In genomic region chr13:95216182-95216581, GRCh38 we compare ENCODE assay signal across 25 cellular contexts.
"Had no signal": no experiment of that assay in that cellular context is flagged by ENCODE, and none has a peak within 500 bp of the region (broad histone marks: within the 10 kb centered on the region; RNA-seq: fewer than 3 reads in every experiment).

No MANE protein-coding gene starts in this region.

- H3K4me3 ChIP-seq: esophagus squamous epithelium, mucosa of descending colon, right lobe of liver, suprapubic skin, transverse colon, upper lobe of right lung, vagina had no signal

- H3K9me3 ChIP-seq: esophagus squamous epithelium, mucosa of descending colon, neutrophil, right lobe of liver, suprapubic skin, transverse colon, upper lobe of right lung, vagina had no signal

- DNase-seq: cortex of kidney; effector memory CD8-positive, alpha-beta T cell; erythroblast; esophagus squamous epithelium; foreskin melanocyte; kidney; mesenchymal stem cell; mucosa of descending colon; naive B cell; right lobe of liver; small intestine; stimulated activated CD4-positive, alpha-beta T cell treated with anti-CD3 and anti-CD28 coated beads, Interleukin-15, amount 100 ng/mL, for 24 hours; stimulated activated CD4-positive, alpha-beta T cell treated with anti-CD3 and anti-CD28 coated beads, Interleukin-4, amount 100 ng/mL, for 1 hour; stimulated activated CD8-positive, alpha-beta memory T cell treated with anti-CD3 and anti-CD28 coated beads, Interleukin-4, amount 100 ng/mL, for 48 hours; stimulated activated naive CD4-positive, alpha-beta T cell; stimulated activated naive CD8-positive, alpha-beta T cell treated with anti-CD3 and anti-CD28 coated beads, Interleukin-15, amount 100 ng/mL, for 72 hours; transverse colon; upper lobe of right lung had no signal

- H3K27me3 ChIP-seq: esophagus squamous epithelium, neutrophil, right lobe of liver, suprapubic skin, transverse colon, upper lobe of right lung, vagina had no signal

- ATAC-seq: effector memory CD8-positive, alpha-beta T cell; left lobe of liver; mucosa of descending colon; natural killer cell treated with Interleukin-12 subunit alpha and Interleukin-12 subunit beta and Interleukin-15 and Interleukin-18, amount 100 ng/mL, for 72 hours; right lobe of liver; stimulated activated naive CD8-positive, alpha-beta T cell treated with anti-CD3 and anti-CD28 coated beads, Interleukin-15, amount 100 ng/mL, for 72 hours; upper lobe of right lung had no signal

- H3K36me3 ChIP-seq: esophagus squamous epithelium, neutrophil, right lobe of liver, suprapubic skin, transverse colon, upper lobe of right lung, vagina had no signal

- H3K27ac ChIP-seq: esophagus squamous epithelium, neutrophil, parathyroid adenoma, right lobe of liver, suprapubic skin, transverse colon, upper lobe of right lung, vagina had no signal

- H3K4me1 ChIP-seq: esophagus squamous epithelium, right lobe of liver, suprapubic skin, upper lobe of right lung, vagina had no signal

- FAIRE-seq: endometrium, small intestine had no signal
